Comparison of ENCODE assay signal across 14 cellular contexts in genomic region chr6:28978137-28978491, GRCh38. TPM values are rescaled to one million over a fixed set of nuclear protein-coding genes. Genes with fewer than 3 reads are reported as not detected.
A peak's percentile ranks its signal among the peaks of the same experiment; 100 is the strongest.
DNase-seq lines count a peak whose midpoint lies in the region; ATAC-seq, FAIRE-seq and TF ChIP-seq lines count a peak whose summit lies in the region.
"Had no signal": no experiment of that assay in that cellular context is flagged by ENCODE, and none has a peak within 500 bp of the region (broad histone marks: within the 10 kb centered on the region; RNA-seq: fewer than 3 reads in every experiment).

No MANE protein-coding gene starts in this region.

- peak overlapping the region; percentile 63 for H3K4me3 Mint-ChIP-seq in activated CD8-positive, alpha-beta memory T cell treated with anti-CD3 and anti-CD28 coated beads, Interleukin-2, amount 10 ng/mL, durations not matched to agents 7 days and 5 days
- H3K4me3 Mint-ChIP-seq in progenitor cell of endocrine pancreas (ENCODE audit: low read depth), result peak overlapping the region; percentile 59

- no TSS peak for BruUV-seq in endothelial cell of umbilical vein (replicated peaks; lab: Mats Ljungman, UMichigan)

- no peak overlapping the region for H3K4me2 ChIP-seq in endothelial cell of umbilical vein (ENCODE audit: insufficient read depth, low read length)

- POLR2A ChIA-PET in endothelial cell of umbilical vein (lab: Charles Lee), result no interaction called here

- H3K9me3 ChIP-seq in SK-N-MC (ENCODE audit: low read depth, low read length), result no peaks in the 10 kb centered on the region
- no peaks in the 10 kb centered on the region for H3K9me3 ChIP-seq in endothelial cell of umbilical vein (replicated peaks; ENCODE audit: control insufficient read depth, insufficient read depth, low read length)

- peaks cover 25% of the 10 kb centered on the region for H3K4me1 ChIP-seq in endothelial cell of umbilical vein (ENCODE audit: control insufficient read depth, extremely low read depth, insufficient read depth, low read length)

- H3K27ac ChIP-seq in SK-N-MC (peak overlapping the region; percentile 96), endothelial cell of umbilical vein (ENCODE audit: insufficient read depth, low read depth, low read length) (peak overlapping the region; percentile 22)

- dilution Hi-C loops in endothelial cell of umbilical vein (cut with MboI; ENCODE audit: extremely low pct_ligation_motif_present, low sequenced_read_pairs), result no loop called here

- no peaks in the 10 kb centered on the region for H3K9me1 ChIP-seq in endothelial cell of umbilical vein (replicated peaks; ENCODE audit: control insufficient read depth, extremely low read depth, insufficient read depth, low read length)

- ATAC-seq in activated CD8-positive, alpha-beta memory T cell treated with anti-CD3 and anti-CD28 coated beads, Interleukin-2, amount 10 ng/mL, durations not matched to agents 7 days and 5 days, result no peak

- H3K9ac ChIP-seq in SK-N-MC (ENCODE audit: insufficient read length), result peak overlapping the region; percentile 77
- no peak overlapping the region for H3K9ac ChIP-seq in endothelial cell of umbilical vein (replicated peaks; ENCODE audit: extremely low read depth, insufficient read depth, low read length)

- TF ChIP-seq POLR2A in endothelial cell of umbilical vein (IDR thresholded peaks at IDR 0.05; ENCODE audit: low read depth, low read length), result no peak

- DNase-seq in activated CD8-positive, alpha-beta memory T cell treated with anti-CD3 and anti-CD28 coated beads, Interleukin-2, amount 10 ng/mL, durations not matched to agents 7 days and 5 days, result no peak
- DNase-seq in activated CD8-positive, alpha-beta memory T cell treated with anti-CD3 and anti-CD28 coated beads, Interleukin-2, amount 50 U/mL, for 48 hours, result no peak
- no peak for DNase-seq in SK-N-MC (ENCODE audit: low read depth, low spot score)
- no peak for DNase-seq in endothelial cell of umbilical vein (ENCODE audit: low read depth, low spot score)
- DNase-seq in progenitor cell of endocrine pancreas (ENCODE audit: low spot score, unreplicated experiment), result no peak
- DNase-seq in G401 (ENCODE audit: low spot score), result no peak
- no peak for DNase-seq in anterior cingulate cortex (lab: John Stamatoyannopoulos, UW)
- no peak for DNase-seq in NCI-H2029 (lab: John Stamatoyannopoulos, UW)
- DNase-seq: DMS53; effector CD8-positive, alpha-beta T cell; NCI-H2227 treated with DMSO at 0.1 percent for 48 hours had no signal

- H3K4me3 ChIP-seq in SK-N-MC, result peak overlapping the region; percentile 80
- no peak overlapping the region for H3K4me3 ChIP-seq in endothelial cell of umbilical vein (replicated peaks in 1 of 3; ENCODE audit: insufficient read depth in 1 of 3, low read depth in 1 of 3, low read length in 3 of 3)

- CTCF ChIA-PET in activated CD8-positive, alpha-beta memory T cell treated with anti-CD3 and anti-CD28 coated beads, Interleukin-2, amount 10 ng/mL, durations not matched to agents 7 days and 5 days (lab: Charles Lee), result interaction anchor here (1.2 kb wide), 1 partner anchor 38 kb away, joined by 3 read pairs; no protein-coding TSS in a partner anchor
- CTCF ChIA-PET in endothelial cell of umbilical vein (lab: Charles Lee), result no interaction called here

- peaks cover 37% of the 10 kb centered on the region for H3K4me1 Mint-ChIP-seq in activated CD8-positive, alpha-beta memory T cell treated with anti-CD3 and anti-CD28 coated beads, Interleukin-2, amount 10 ng/mL, durations not matched to agents 7 days and 5 days
- peaks cover 33% of the 10 kb centered on the region for H3K4me1 Mint-ChIP-seq in progenitor cell of endocrine pancreas (ENCODE audit: low read depth)

- H3K27me3 Mint-ChIP-seq in activated CD8-positive, alpha-beta memory T cell treated with anti-CD3 and anti-CD28 coated beads, Interleukin-2, amount 10 ng/mL, durations not matched to agents 7 days and 5 days, result peaks cover 43% of the 10 kb centered on the region
- H3K27me3 Mint-ChIP-seq in progenitor cell of endocrine pancreas, result peaks cover 3% of the 10 kb centered on the region

- peaks cover 3% of the 10 kb centered on the region for H3K36me3 Mint-ChIP-seq in activated CD8-positive, alpha-beta memory T cell treated with anti-CD3 and anti-CD28 coated beads, Interleukin-2, amount 10 ng/mL, durations not matched to agents 7 days and 5 days
- H3K36me3 Mint-ChIP-seq in progenitor cell of endocrine pancreas (ENCODE audit: insufficient read depth), result no peaks in the 10 kb centered on the region

- no peak for FAIRE-seq in endothelial cell of umbilical vein (lab: Jason Lieb, UNC)
- FAIRE-seq: GM12891, RCC 7860, urothelium cell line had no signal

- no peak for TF ChIP-seq CTCF in endothelial cell of umbilical vein (IDR thresholded peaks at IDR 0.05; ENCODE audit: extremely low read depth in 1 of 2, insufficient read depth in 1 of 2, low read depth in 1 of 2, low read length in 2 of 2)
- TF ChIP-seq CTCF in progenitor cell of endocrine pancreas (IDR thresholded peaks at IDR 0.05; ENCODE audit: unreplicated experiment), result no peak

- in situ Hi-C loops in G401 (cut with HindIII; ENCODE audit: low sequenced_read_pairs), result no loop called here

- no peaks in the 10 kb centered on the region for H3K79me2 ChIP-seq in endothelial cell of umbilical vein (ENCODE audit: control insufficient read depth, insufficient read depth, low read length)

- H3K27ac Mint-ChIP-seq in activated CD8-positive, alpha-beta memory T cell treated with anti-CD3 and anti-CD28 coated beads, Interleukin-2, amount 10 ng/mL, durations not matched to agents 7 days and 5 days, result no peak overlapping the region
- no peak overlapping the region for H3K27ac Mint-ChIP-seq in progenitor cell of endocrine pancreas

- no peaks in the 10 kb centered on the region for H3K9me3 Mint-ChIP-seq in activated CD8-positive, alpha-beta memory T cell treated with anti-CD3 and anti-CD28 coated beads, Interleukin-2, amount 10 ng/mL, durations not matched to agents 7 days and 5 days (ENCODE audit: low read depth)
- H3K9me3 Mint-ChIP-seq in progenitor cell of endocrine pancreas (ENCODE audit: low read depth), result no peaks in the 10 kb centered on the region

- H3K27me3 ChIP-seq in endothelial cell of umbilical vein (ENCODE audit: control insufficient read depth in 2 of 2, insufficient read depth in 2 of 2, low read length in 2 of 2), result no peaks in the 10 kb centered on the region

- H3K36me3 ChIP-seq in SK-N-MC (ENCODE audit: insufficient read depth, low read length) (no peaks in the 10 kb centered on the region), endothelial cell of umbilical vein (ENCODE audit: control insufficient read depth in 2 of 2, extremely low read depth in 1 of 2, insufficient read depth in 2 of 2, low read length in 2 of 2) (no peaks in the 10 kb centered on the region)

- intact Hi-C loops in endothelial cell of umbilical vein (cut with micrococcal nuclease), result no loop called here

- peak overlapping the region; percentile 33 for H2AFZ ChIP-seq in endothelial cell of umbilical vein (ENCODE audit: low read depth, low read length)

- no peaks in the 10 kb centered on the region for H4K20me1 ChIP-seq in endothelial cell of umbilical vein (replicated peaks; ENCODE audit: control insufficient read depth, extremely low read depth, insufficient read depth, low read length)

TF ChIP-seq in endothelial cell of umbilical vein, 7 proteins besides CTCF, POLR2A, EP300 and RAD21:
- no peak for TF ChIP-seq EZH2 (IDR thresholded peaks at IDR 0.05; ENCODE audit: borderline replicate concordance, low read depth, low read length, severe bottlenecking)

RNA-seq across cellular contexts. Expression of gene ZNF311, which starts 27.0 kb away (rescaled TPM):
- under 1 TPM; 0.26 to 0.40 TPM for total RNA-seq in activated CD8-positive, alpha-beta memory T cell treated with anti-CD3 and anti-CD28 coated beads, Interleukin-2, amount 10 ng/mL, durations not matched to agents 7 days and 5 days
- total RNA-seq in endothelial cell of umbilical vein, result 0.35 and 0.55 TPM in 2 replicates
- 0.26 and 0.33 TPM in 2 replicates for polyA plus RNA-seq in endothelial cell of umbilical vein
- polyA plus RNA-seq in endothelial cell of umbilical vein (2011; cell fraction: cytosol; rRNA removed), result 0.31 and 0.38 TPM in 2 replicates
- polyA plus RNA-seq in endothelial cell of umbilical vein (2011; cell fraction: nucleus; rRNA removed), result 1.3 TPM in 2 replicates
- polyA plus RNA-seq in endothelial cell of umbilical vein (2012), result 0.50 and 0.95 TPM in 2 replicates
- polyA minus RNA-seq in endothelial cell of umbilical vein, result 0.30 and 0.44 TPM in 2 replicates
- 0.82 TPM for polyA minus RNA-seq in endothelial cell of umbilical vein (2011; cell fraction: cytosol; rRNA and poly(A)+ RNA removed)
- 0.24 and 0.29 TPM in 2 replicates for polyA minus RNA-seq in endothelial cell of umbilical vein (2011; cell fraction: nucleus; rRNA and poly(A)+ RNA removed)
- 0.91 and 1.4 TPM in 2 replicates for total RNA-seq in progenitor cell of endocrine pancreas
- not detected in 2 replicates for total RNA-seq in G401 (2014; rRNA removed; shearing (Covaris generic))

RNA-seq across cellular contexts. Expression of gene TRIM27, which starts 54.3 kb away (rescaled TPM):
- 10 to 100 TPM; 52.5 to 62.9 TPM for total RNA-seq in activated CD8-positive, alpha-beta memory T cell treated with anti-CD3 and anti-CD28 coated beads, Interleukin-2, amount 10 ng/mL, durations not matched to agents 7 days and 5 days
- total RNA-seq in endothelial cell of umbilical vein (67.5 and 69.2 TPM in 2 replicates), progenitor cell of endocrine pancreas (91.8 and 97.3 TPM in 2 replicates)
- polyA plus RNA-seq in endothelial cell of umbilical vein, result 67.1 and 71.9 TPM in 2 replicates
- polyA plus RNA-seq in endothelial cell of umbilical vein (2011; cell fraction: cytosol; rRNA removed), result 46.7 and 47.8 TPM in 2 replicates
- 101 and 124 TPM in 2 replicates for polyA plus RNA-seq in endothelial cell of umbilical vein (2011; cell fraction: nucleus; rRNA removed)
- 38.5 and 44.5 TPM in 2 replicates for polyA plus RNA-seq in endothelial cell of umbilical vein (2012)
- 97.6 and 98.7 TPM in 2 replicates for polyA minus RNA-seq in endothelial cell of umbilical vein
- 76.8 TPM for polyA minus RNA-seq in endothelial cell of umbilical vein (2011; cell fraction: cytosol; rRNA and poly(A)+ RNA removed)
- 57.8 and 68.6 TPM in 2 replicates for polyA minus RNA-seq in endothelial cell of umbilical vein (2011; cell fraction: nucleus; rRNA and poly(A)+ RNA removed)
- 126 and 144 TPM in 2 replicates for total RNA-seq in G401 (2014; rRNA removed; shearing (Covaris generic))
